Comparison of ENCODE assay signal across 2 cellular contexts in genomic region chr6:32936247-32937152, GRCh38.
TF ChIP-seq lines count a peak whose summit lies in the region.

No MANE protein-coding gene starts in this region.

TF ChIP-seq in HEK293T, 16 proteins besides CTCF, POLR2A, EP300 and RAD21:
- TF ChIP-seq ARNT (IDR thresholded peaks at IDR 0.05) (no peak), BHLHE40 (IDR thresholded peaks at IDR 0.05; ENCODE audit: borderline replicate concordance) (no peak), TARDBP (IDR thresholded peaks at IDR 0.05) (no peak), ELF4 (IDR thresholded peaks at IDR 0.05) (peak; percentile 46; the same call in 1 of the 2 replicates), NFRKB (IDR thresholded peaks at IDR 0.05) (no peak), SUZ12 (IDR thresholded peaks at IDR 0.05) (no peak)
TF ChIP-seq in HEK293T: peak in this region for 1.

TF ChIP-seq in HepG2, 621 proteins besides CTCF, POLR2A, EP300 and RAD21:
- TF ChIP-seq ZSCAN21 (CRISPR knock-in tag; IDR thresholded peaks at IDR 0.05; ENCODE audit: borderline replicate concordance), result no peak
- peak; percentile 93 for TF ChIP-seq ZBTB40 (IDR thresholded peaks at IDR 0.05)
- TF ChIP-seq ZBTB40 (CRISPR knock-in tag; IDR thresholded peaks at IDR 0.05), result no peak
